In the genomic region with DNA sequence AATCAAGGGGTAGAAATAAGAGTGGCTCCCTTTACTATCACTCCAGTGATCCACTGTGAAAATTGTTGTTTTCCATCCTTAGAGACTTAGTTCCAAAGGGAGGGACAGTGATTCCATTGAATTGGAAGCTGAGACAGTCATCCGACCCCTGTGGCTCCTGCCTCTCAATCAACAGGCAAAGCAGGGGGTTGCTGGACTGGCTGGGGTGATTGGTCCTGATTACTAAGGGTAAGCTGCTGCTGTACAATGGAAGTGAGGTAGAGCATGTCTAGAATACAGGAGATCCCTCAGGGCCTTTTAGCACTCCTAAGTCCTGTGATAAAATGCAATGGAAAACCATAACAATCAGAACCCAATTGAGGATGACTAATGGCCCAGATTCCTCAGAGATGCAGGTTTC, we compare ENCODE assay signal across 28 cellular contexts.
"Had no signal": no experiment of that assay in that cellular context is flagged by ENCODE, and none has a peak within 500 bp of the region (broad histone marks: within the 10 kb centered on the region; RNA-seq: fewer than 3 reads in every experiment).

No MANE protein-coding gene starts in this region.

- H3K4me3 Mint-ChIP-seq: activated CD8-positive, alpha-beta T cell treated with anti-CD3 and anti-CD28 coated beads, Interleukin-2, amount 10 ng/mL, durations not matched to agents 7 days and 5 days; activated naive CD4-positive, alpha-beta T cell treated with anti-CD3 and anti-CD28 coated beads, Interleukin-2, amount 50 U/mL, for 24 hours; T-helper 2 cell treated with Interferon-gamma antibody and Interleukin-4, amounts not matched to agents 5 μg/mL and 100 μg/mL, for 36 hours had no signal

- ATAC-seq: activated CD8-positive, alpha-beta T cell treated with anti-CD3 and anti-CD28 coated beads, Interleukin-2, amount 10 ng/mL, durations not matched to agents 7 days and 5 days; SK-N-SH treated with all-trans-retinoic acid at 6 μM for 48 hours had no signal

- DNase-seq: activated CD4-positive, alpha-beta T cell treated with anti-CD3 and anti-CD28 coated beads for 48 hours; activated CD4-positive, alpha-beta T cell treated with anti-CD3 and anti-CD28 coated beads, Interleukin-2, amount 50 U/mL, for 4 hours; activated CD4-positive, CD25-positive, alpha-beta regulatory T cell treated with anti-CD3 and anti-CD28 coated beads, Interleukin-2, amount 50 U/mL, for 72 hours; activated CD8-positive, alpha-beta memory T cell treated with anti-CD3 and anti-CD28 coated beads, Interleukin-2, amount 50 U/mL, for 48 hours; activated CD8-positive, alpha-beta T cell treated with anti-CD3 and anti-CD28 coated beads, Interleukin-2, amount 10 ng/mL, durations not matched to agents 7 days and 5 days; activated effector memory CD4-positive, alpha-beta T cell treated with Interleukin-2 at 50 U/mL for 16 hours; activated naive CD4-positive, alpha-beta T cell; activated T-cell treated with anti-CD3 and anti-CD28 coated beads, Interleukin-2, amount 50 U/mL, for 1 hour; aorta; caudate nucleus; MV-4-11; NCI-H1092 treated with DMSO at 0.1 percent for 48 hours; NCI-H1436; NCI-H187 treated with DMSO at 0.1 percent for 48 hours; NCI-H2081 treated with DMSO at 0.1 percent for 48 hours; NCI-H2171 treated with DMSO at 0.1 percent for 48 hours; NCI-H345; NCI-H510A; Peyer's patch; SHP77; SW 1271 had no signal

- H3K4me1 ChIP-seq: breast epithelium, SJSA1 had no signal

- H3K4me3 ChIP-seq: breast epithelium, Peyer's patch, SJSA1 had no signal

- H3K9me3 ChIP-seq: Peyer's patch, SJSA1 had no signal

- H3K9me3 Mint-ChIP-seq: activated naive CD4-positive, alpha-beta T cell treated with anti-CD3 and anti-CD28 coated beads, Interleukin-2, amount 50 U/mL, for 24 hours had no signal

- H3K27ac ChIP-seq: breast epithelium, KMS-11, Peyer's patch, RWPE1, SJSA1 had no signal

- H3K27me3 ChIP-seq: breast epithelium, Peyer's patch, SJSA1 had no signal

- H3K36me3 ChIP-seq: breast epithelium, Peyer's patch, SJSA1 had no signal

- H3K27ac Mint-ChIP-seq: activated CD8-positive, alpha-beta T cell treated with anti-CD3 and anti-CD28 coated beads, Interleukin-2, amount 10 ng/mL, durations not matched to agents 7 days and 5 days; activated naive CD4-positive, alpha-beta T cell treated with anti-CD3 and anti-CD28 coated beads, Interleukin-2, amount 50 U/mL, for 24 hours; T-helper 2 cell treated with Interferon-gamma antibody and Interleukin-4, amounts not matched to agents 5 μg/mL and 100 μg/mL, for 36 hours had no signal
